13 cellular contexts compared by ENCODE assay signal in genomic region chr10:99393036-99393435, GRCh38. TPM values are rescaled to one million over a fixed set of nuclear protein-coding genes. Genes with fewer than 3 reads are reported as not detected.
DNase-seq lines count a peak whose midpoint lies in the region; ATAC-seq and TF ChIP-seq lines count a peak whose summit lies in the region.
"Had no signal": no experiment of that assay in that cellular context is flagged by ENCODE, and none has a peak within 500 bp of the region (broad histone marks: within the 10 kb centered on the region; RNA-seq: fewer than 3 reads in every experiment).

No MANE protein-coding gene starts in this region.

- ATAC-seq in HCT116: 0 out of 2 replicates have a peak, but pooled peaks have one; percentile 12
- ATAC-seq in GM19035 (IDR thresholded peaks at IDR 0.05; ENCODE audit: unreplicated experiment): no peak
- ATAC-seq in HG03565 (IDR thresholded peaks at IDR 0.05; ENCODE audit: unreplicated experiment): no peak
- ATAC-seq in GM21447 (IDR thresholded peaks at IDR 0.05; ENCODE audit: unreplicated experiment): no peak

- intact Hi-C loops in HCT116 (cut with micrococcal nuclease): loop anchor here (2.0 to 5.0 kb wide), 3 partner anchors 40 to 319 kb away; no protein-coding TSS in a partner anchor

- H3K4me2 ChIP-seq in HCT116 (ENCODE audit: low read length): peak overlapping the region; percentile 35

- no peak for TF ChIP-seq RAD21 in HCT116 (IDR thresholded peaks at IDR 0.05; ENCODE audit: low read depth)

- no peaks in the 10 kb centered on the region for H3K79me2 ChIP-seq in HCT116 (ENCODE audit: insufficient read depth, low read length)

- no peaks in the 10 kb centered on the region for H3K9me3 ChIP-seq in HCT116 (ENCODE audit: control insufficient read depth in 1 of 2, insufficient read depth in 1 of 2, low read depth in 1 of 2, low read length in 2 of 2)
- H3K9me3 ChIP-seq: gastroesophageal sphincter had no signal

- peaks cover 5 to 13% of the 10 kb centered on the region in 2 experiments; a peak in 3 of 4 replicates for H3K36me3 ChIP-seq in HCT116 (ENCODE audit: control insufficient read depth in 1 of 2, insufficient read depth in 2 of 2, low read length in 2 of 2)
- H3K36me3 ChIP-seq: brain microvascular endothelial cell had no signal

- peaks cover 8% of the 10 kb centered on the region for H3K27me3 ChIP-seq in HCT116 (ENCODE audit: insufficient read depth, low read length)
- H3K27me3 ChIP-seq: brain microvascular endothelial cell, gastroesophageal sphincter had no signal

- peaks cover 15 to 31% of the 10 kb centered on the region in 2 experiments; a peak in 3 of 4 replicates for H3K4me1 ChIP-seq in HCT116 (ENCODE audit: control insufficient read depth in 1 of 2, insufficient read depth in 2 of 2, low read length in 2 of 2)

- CTCF ChIA-PET in HCT116 (lab: Charles Lee): interaction anchor here (0.8 to 2.1 kb wide), 9 partner anchors 8 to 266 kb away, joined by 3 to 10 read pairs (median 5); partner anchors contain the start of genes ENTPD7 and GOT1

- POLR2A ChIA-PET in HCT116 (lab: Charles Lee): interaction anchor here (1.1 kb wide), 1 partner anchor 37 kb away, joined by 4 read pairs; the partner anchor contains the start of gene GOT1

- TF ChIP-seq POLR2A in HCT116 (IDR thresholded peaks at IDR 0.05; ENCODE audit: borderline replicate concordance, extremely low read depth, insufficient read depth, insufficient read length): no peak

- RAD21 ChIA-PET in HCT116 (lab: Charles Lee; ENCODE audit: low non-redundant PET in 1 of 2, low total read pairs in 2 of 2, uncharacterized antibody in 2 of 2, unreplicated experiment in 2 of 2): no interaction called here

- no peaks in the 10 kb centered on the region for H3K9me2 ChIP-seq in HCT116 (ENCODE audit: insufficient read depth)

- no TSS peak for BruUV-seq in HCT116 (replicated peaks; lab: Mats Ljungman, UMichigan)

- no peak for DNase-seq in HCT116 (ENCODE audit: low read depth, low spot score)
- DNase-seq in iPS-NIHi11 (ENCODE audit: low spot score): peak; percentile 52
- no peak for DNase-seq in occipital lobe (lab: John Stamatoyannopoulos, UW)
- DNase-seq: DMS79, NCI-H774 had no signal

- H3K9ac ChIP-seq in HCT116 (ENCODE audit: low read length): no peak overlapping the region

- no peak overlapping the region for H3K4me3 ChIP-seq in HCT116 (replicated peaks in 1 of 2; ENCODE audit: low read depth in 1 of 2, low read length in 2 of 2)
- H3K4me3 ChIP-seq: gastroesophageal sphincter had no signal

- H3K27ac ChIP-seq in 22Rv1: peak overlapping the region; percentile 23; the same call in 1 of the 2 replicates
- H3K27ac ChIP-seq in HCT116 (ENCODE audit: low read depth, low read length): no peak overlapping the region
- H3K27ac ChIP-seq in VCaP: peak overlapping the region; percentile 78; the same call in 1 of the 2 replicates
- H3K27ac ChIP-seq: epithelial cell of prostate, gastroesophageal sphincter had no signal

- no peak overlapping the region for H2AFZ ChIP-seq in HCT116 (ENCODE audit: low read depth, low read length, poor library complexity, severe bottlenecking)

- no peaks in the 10 kb centered on the region for H4K20me1 ChIP-seq in HCT116 (ENCODE audit: insufficient read depth)

- TF ChIP-seq CTCF in 22Rv1 (IDR thresholded peaks at IDR 0.05): no peak
- no peak for TF ChIP-seq CTCF in HCT116 (IDR thresholded peaks at IDR 0.05 in 2 of 3, conservative IDR thresholded peaks at IDR 0.05 in 1 of 3; ENCODE audit: borderline replicate concordance in 1 of 3, insufficient read depth in 1 of 3, low read depth in 2 of 3, low read length in 2 of 3)
- no peak for TF ChIP-seq CTCF in VCaP (conservative IDR thresholded peaks at IDR 0.05)

TF ChIP-seq in HCT116, 20 proteins besides CTCF, POLR2A, EP300 and RAD21:
- no peak; the same call in 1 of the 2 replicates for TF ChIP-seq POLR2AphosphoS5 (IDR thresholded peaks at IDR 0.05; ENCODE audit: low read depth, low read length)
- no peak for TF ChIP-seq CEBPB (IDR thresholded peaks at IDR 0.05; ENCODE audit: low read depth)
- TF ChIP-seq, protein P1, sequence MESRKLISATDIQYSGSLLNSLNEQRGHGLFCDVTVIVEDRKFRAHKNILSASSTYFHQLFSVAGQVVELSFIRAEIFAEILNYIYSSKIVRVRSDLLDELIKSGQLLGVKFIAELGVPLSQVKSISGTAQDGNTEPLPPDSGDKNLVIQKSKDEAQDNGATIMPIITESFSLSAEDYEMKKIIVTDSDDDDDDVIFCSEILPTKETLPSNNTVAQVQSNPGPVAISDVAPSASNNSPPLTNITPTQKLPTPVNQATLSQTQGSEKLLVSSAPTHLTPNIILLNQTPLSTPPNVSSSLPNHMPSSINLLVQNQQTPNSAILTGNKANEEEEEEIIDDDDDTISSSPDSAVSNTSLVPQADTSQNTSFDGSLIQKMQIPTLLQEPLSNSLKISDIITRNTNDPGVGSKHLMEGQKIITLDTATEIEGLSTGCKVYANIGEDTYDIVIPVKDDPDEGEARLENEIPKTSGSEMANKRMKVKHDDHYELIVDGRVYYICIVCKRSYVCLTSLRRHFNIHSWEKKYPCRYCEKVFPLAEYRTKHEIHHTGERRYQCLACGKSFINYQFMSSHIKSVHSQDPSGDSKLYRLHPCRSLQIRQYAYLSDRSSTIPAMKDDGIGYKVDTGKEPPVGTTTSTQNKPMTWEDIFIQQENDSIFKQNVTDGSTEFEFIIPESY (IDR thresholded peaks at IDR 0.05; ENCODE audit: extremely low read depth, insufficient replicate concordance, low read length): no peak
- TF ChIP-seq SRF (IDR thresholded peaks at IDR 0.05; ENCODE audit: low read depth): no peak
- TF ChIP-seq ZNF274 (IDR thresholded peaks at IDR 0.05; ENCODE audit: low read depth, low read length): no peak
- TF ChIP-seq REST (IDR thresholded peaks at IDR 0.05; ENCODE audit: low read depth): no peak
- no peak for TF ChIP-seq EGR1 (IDR thresholded peaks at IDR 0.05; ENCODE audit: low read depth)
- TF ChIP-seq CBX3 (IDR thresholded peaks at IDR 0.05; ENCODE audit: low read depth): no peak
- no peak for TF ChIP-seq JUND (IDR thresholded peaks at IDR 0.05)
- TF ChIP-seq ZFX (IDR thresholded peaks at IDR 0.05): no peak

RNA-seq across cellular contexts. Expression of gene GOT1, which starts 37.4 kb away (rescaled TPM):
- 135 TPM for total RNA-seq in HCT116 (2021; ENCODE audit: unreplicated experiment)
- 211 and 224 TPM in 2 replicates for polyA plus RNA-seq in HCT116 (2012)
- total RNA-seq in occipital lobe: 16.4 TPM
